8 cellular contexts compared by ENCODE assay signal in the genomic region with DNA sequence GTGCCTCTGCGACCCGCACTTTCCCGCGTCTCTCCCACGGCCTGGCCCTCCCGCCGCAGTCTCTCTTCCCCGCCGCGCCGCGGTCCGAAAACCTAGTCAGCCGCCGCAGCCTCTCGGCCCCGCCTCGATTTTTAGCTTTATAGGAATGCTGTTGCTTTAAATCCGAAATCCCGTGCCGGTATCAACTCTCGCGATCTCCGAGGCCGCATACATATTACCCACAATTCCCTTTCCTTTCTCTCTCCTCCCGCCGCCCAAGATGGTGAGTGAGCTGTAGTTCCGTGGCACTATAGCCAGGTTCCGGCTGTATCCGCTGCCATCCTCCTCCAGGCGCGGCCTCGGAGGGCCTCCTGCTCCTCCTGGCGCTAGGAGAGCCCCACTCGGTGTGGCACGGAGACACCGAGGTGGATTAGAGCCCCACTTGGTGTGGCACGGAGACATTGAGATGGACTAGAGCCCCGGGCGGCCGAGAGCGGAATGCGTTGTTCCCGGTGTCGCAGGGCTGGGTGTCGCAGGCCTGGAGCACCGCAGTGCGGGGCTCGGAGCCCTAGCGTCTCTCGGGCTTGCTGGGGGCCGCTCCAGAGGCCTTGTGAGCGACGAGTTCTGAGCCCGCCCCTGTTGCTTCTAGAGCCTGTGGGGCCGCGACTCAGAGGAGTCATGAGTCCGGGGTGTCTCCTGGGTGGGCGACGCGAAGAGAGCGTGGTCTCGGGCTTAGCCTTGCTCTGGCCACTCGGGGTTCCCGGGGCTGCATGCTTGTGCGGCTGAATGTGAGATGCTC. TPM values are rescaled to one million over a fixed set of nuclear protein-coding genes. Genes with fewer than 3 reads are reported as not detected.
DNase-seq lines count a peak whose midpoint lies in the region; ATAC-seq and TF ChIP-seq lines count a peak whose summit lies in the region.

A gene (minus strand): TSS at position 147 of the 778 bp plus-strand sequence. CDS start 1,469 bp downstream, outside the sequence.
A gene (plus strand): TSS at position 234 of the 778 bp plus-strand sequence. CDS start 26 bp downstream, at position 260.

- DNase-seq in HK-2 (ENCODE audit: unreplicated experiment) (peak; percentile 92), NCI-H82 treated with DMSO at 0.1 percent for 48 hours (lab: John Stamatoyannopoulos, UW; ENCODE audit: unreplicated experiment) (peak; percentile 90), dorsolateral prefrontal cortex (peak; percentile 75 to 97 (median 90)), lower leg skin (ENCODE audit: low spot score in 2 of 2) (peak; percentile 95 to 98)
- DNase-seq in activated CD4-positive, alpha-beta memory T cell treated with anti-CD3 and anti-CD28 coated beads for 36 hours, result peak; percentile 96
- DNase-seq in stimulated activated CD4-positive, alpha-beta T cell treated with anti-CD3 and anti-CD28 coated beads, Interleukin-4, amount 100 ng/mL, for 4 hours, result peak; percentile 87 to 92

- WGBS in lower leg skin, 2 donors, result 0% methylated on average over 44 to 57 of the region's 66 CpGs

- POLR2A ChIA-PET in activated CD4-positive, alpha-beta memory T cell treated with anti-CD3 and anti-CD28 coated beads for 36 hours (lab: Charles Lee), result interaction anchor here (1.0 to 14.0 kb wide), 13 partner anchors 8 to 111 kb away, joined by 3 to 381 read pairs (median 5); a partner anchor contains a TSS

- H3K36me3 Mint-ChIP-seq in activated CD4-positive, alpha-beta memory T cell treated with anti-CD3 and anti-CD28 coated beads for 36 hours, result peaks cover 53% of the 10 kb centered on the region

- peak within 1 kb of the TSS; percentile 98 for H3K4me3 ChIP-seq in BLaER1
- H3K4me3 ChIP-seq in dorsolateral prefrontal cortex, result peak within 1 kb of the TSS; percentile 66 to 100 (median 95)
- peak within 1 kb of the TSS; percentile 100 for H3K4me3 ChIP-seq in lower leg skin (ENCODE audit: low read depth, poor library complexity, severe bottlenecking)

- peak within 1 kb of the TSS; percentile 97 for H3K4me2 ChIP-seq in BLaER1

- H3K27ac Mint-ChIP-seq in activated CD4-positive, alpha-beta memory T cell treated with anti-CD3 and anti-CD28 coated beads for 36 hours, result peak within 1 kb of the TSS; percentile 98

- intact Hi-C loops in activated CD4-positive, alpha-beta memory T cell treated with anti-CD3 and anti-CD28 coated beads for 36 hours (cut with micrococcal nuclease), result loop anchor here (1.0 to 5.0 kb wide), 6 partner anchors 8 to 996 kb away; a partner anchor contains a TSS
- intact Hi-C loops in dorsolateral prefrontal cortex (cut with DNase I) (loop anchor here (1.0 to 5.0 kb wide), 3 partner anchors 8 to 129 kb away; a partner anchor contains a TSS), lower leg skin (cut with DNase I; ENCODE audit: low total_unique reads) (no loop called here)

- peaks cover 66% of the 10 kb centered on the region for H3K4me1 ChIP-seq in BLaER1

- H3K4me1 Mint-ChIP-seq in activated CD4-positive, alpha-beta memory T cell treated with anti-CD3 and anti-CD28 coated beads for 36 hours (ENCODE audit: low read depth), result peaks cover 38% of the 10 kb centered on the region

- H3K27me3 Mint-ChIP-seq in activated CD4-positive, alpha-beta memory T cell treated with anti-CD3 and anti-CD28 coated beads for 36 hours, result no peaks in the 10 kb centered on the region

- TF ChIP-seq CTCF in dorsolateral prefrontal cortex (IDR thresholded peaks at IDR 0.05 in 54 of 56, conservative IDR thresholded peaks at IDR 0.05 in 2 of 56; ENCODE audit: low read depth in 1 of 56, partially characterized antibody in 56 of 56) (peak in 30 of 56 donors; percentile 11 to 48 (median 26)), lower leg skin (IDR thresholded peaks at IDR 0.05) (no peak)

- H3K9me3 ChIP-seq in BLaER1, result no peaks in the 10 kb centered on the region

- TF ChIP-seq POLR2A in lower leg skin (IDR thresholded peaks at IDR 0.05), result no peak

- CTCF ChIA-PET in activated CD4-positive, alpha-beta memory T cell treated with anti-CD3 and anti-CD28 coated beads for 36 hours (lab: Charles Lee), result interaction anchor here (0.7 to 8.0 kb wide), 4 partner anchors 11 to 204 kb away, joined by 3 to 76 read pairs (median 4); no protein-coding TSS in a partner anchor

- H3K27ac ChIP-seq in BLaER1 (peak within 1 kb of the TSS; percentile 100), dorsolateral prefrontal cortex (peak within 1 kb of the TSS; percentile 39 to 99 (median 92))

- peak; percentile 72 for ATAC-seq in GM19351 (IDR thresholded peaks at IDR 0.05; ENCODE audit: unreplicated experiment)

- no peaks in the 10 kb centered on the region for H3K9me3 Mint-ChIP-seq in activated CD4-positive, alpha-beta memory T cell treated with anti-CD3 and anti-CD28 coated beads for 36 hours

- H3K36me3 ChIP-seq in BLaER1, result peaks cover 77% of the 10 kb centered on the region

- H3K27me3 ChIP-seq in BLaER1, result no peaks in the 10 kb centered on the region
- no peaks in the 10 kb centered on the region for H3K27me3 ChIP-seq in dorsolateral prefrontal cortex

- peak within 1 kb of the TSS; percentile 100 for H3K9ac ChIP-seq in BLaER1

- peak within 1 kb of the TSS; percentile 97 for H3K4me3 Mint-ChIP-seq in activated CD4-positive, alpha-beta memory T cell treated with anti-CD3 and anti-CD28 coated beads for 36 hours

- H4K20me1 ChIP-seq in BLaER1, result peaks cover 73% of the 10 kb centered on the region

RNA-seq across cellular contexts. Expression of the first gene that starts in this region (rescaled TPM):
- 10 to 100 TPM; 20.8 to 20.9 TPM for total RNA-seq in activated CD4-positive, alpha-beta memory T cell treated with anti-CD3 and anti-CD28 coated beads for 36 hours
- 10 to 100 TPM; 19.2 to 41.3 (median 30.0) TPM for total RNA-seq in dorsolateral prefrontal cortex
- 10 to 100 TPM; 12.3 to 31.1 (median 26.9) TPM for total RNA-seq in lower leg skin

RNA-seq across cellular contexts. Expression of the second gene that starts in this region (rescaled TPM):
- 1,000 to 10,000 TPM; 3,340 to 3,454 TPM for total RNA-seq in activated CD4-positive, alpha-beta memory T cell treated with anti-CD3 and anti-CD28 coated beads for 36 hours
- total RNA-seq in dorsolateral prefrontal cortex (100 to 1,000 TPM; 512 to 837 (median 653) TPM), lower leg skin (1,000 to 10,000 TPM; 2,005 to 2,991 (median 2,631) TPM)

Comparison
In these comparisons a context has a peak if more than half of its experiments do, and no peak if none do; other contexts are left out.
1. Peak in every context shown above with its lines: DNase-seq, ATAC-seq, H3K4me3 ChIP-seq and H3K27ac ChIP-seq.
2. CTCF ChIP-seq: peak in dorsolateral prefrontal cortex (30 of 56); none in lower leg skin (0 of 3).